16 cellular contexts compared by ENCODE assay signal in the genomic region with DNA sequence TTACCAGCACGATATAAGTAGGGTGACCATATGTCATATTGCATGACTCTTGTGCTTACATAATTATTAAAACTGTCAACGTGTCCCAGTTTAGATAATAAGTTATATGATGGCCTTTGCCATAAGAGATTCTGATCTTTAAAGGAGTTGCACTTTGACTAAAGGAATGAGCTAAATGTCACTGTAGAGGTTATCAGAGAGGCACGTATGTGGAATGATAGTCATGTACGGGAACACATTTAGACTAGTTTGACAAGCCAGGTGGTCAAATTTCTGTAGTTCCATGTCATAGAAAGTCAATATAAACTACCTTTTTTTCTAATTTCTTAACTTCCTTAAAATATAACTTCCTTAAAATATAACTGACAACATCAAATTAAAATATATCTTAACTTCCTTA.
"Had no signal": no experiment of that assay in that cellular context is flagged by ENCODE, and none has a peak within 500 bp of the region (broad histone marks: within the 10 kb centered on the region; RNA-seq: fewer than 3 reads in every experiment).

No MANE protein-coding gene starts in this region.

- DNase-seq: activated CD4-positive, alpha-beta T cell treated with anti-CD3 and anti-CD28 coated beads, Interleukin-2, amount 50 U/mL, for 1 hour; activated naive CD4-positive, alpha-beta T cell treated with anti-CD3 and anti-CD28 coated beads, Interleukin-2, amount 10 ng/mL, durations not matched to agents 7 days and 5 days; activated T-cell treated with anti-CD3 and anti-CD28 coated beads for 4 hours; adrenal gland; caudate nucleus; colonic mucosa; esophagus squamous epithelium; foreskin fibroblast; mucosa of descending colon; natural killer cell; nucleus accumbens; psoas muscle; right lobe of liver; spleen; stimulated activated CD4-positive, alpha-beta T cell treated with anti-CD3 and anti-CD28 coated beads, Interleukin-1b, Interleukin-23, amount 100 ng/mL, for 48 hours; stimulated activated naive CD4-positive, alpha-beta T cell treated with Interleukin-2 at 50 U/mL for 16 hours had no signal

- H3K27me3 ChIP-seq: adrenal gland, colonic mucosa, esophagus squamous epithelium, right lobe of liver, spleen had no signal

- H3K36me3 ChIP-seq: adrenal gland, colonic mucosa, esophagus squamous epithelium, right lobe of liver, spleen had no signal

- H3K9me3 ChIP-seq: adrenal gland, colonic mucosa, esophagus squamous epithelium, mucosa of descending colon, psoas muscle, right lobe of liver, spleen had no signal

- H3K4me1 ChIP-seq: adrenal gland, colonic mucosa, esophagus squamous epithelium, right lobe of liver had no signal

- H3K27ac ChIP-seq: adrenal gland, colonic mucosa, esophagus squamous epithelium, psoas muscle, right lobe of liver, spleen had no signal

- H3K4me3 ChIP-seq: adrenal gland, colonic mucosa, esophagus squamous epithelium, mucosa of descending colon, psoas muscle, right lobe of liver, spleen had no signal
